Comparison of ENCODE assay signal across 19 cellular contexts in genomic region chr2:68426446-68426845, GRCh38. TPM values are rescaled to one million over a fixed set of nuclear protein-coding genes. Genes with fewer than 3 reads are reported as not detected.
DNase-seq lines count a peak whose midpoint lies in the region; ATAC-seq, FAIRE-seq and TF ChIP-seq lines count a peak whose summit lies in the region.
"Had no signal": no experiment of that assay in that cellular context is flagged by ENCODE, and none has a peak within 500 bp of the region (broad histone marks: within the 10 kb centered on the region; RNA-seq: fewer than 3 reads in every experiment).

No MANE protein-coding gene starts in this region.

- SMC1A ChIA-PET in GM12878 (lab: Charles Lee; ENCODE audit: uncharacterized antibody, unreplicated experiment) = interaction anchor here (1.0 to 11.0 kb wide), 17 partner anchors 12 to 242 kb away, joined by 3 to 200 read pairs (median 7); partner anchors contain the start of gene PLEK

- H3K9me3 ChIP-seq in GM12878 (replicated peaks; ENCODE audit: control insufficient read depth, insufficient read depth, low read length) = no peaks in the 10 kb centered on the region; the same call in 2 of the 3 replicates
- H3K9me3 ChIP-seq in spleen = no peaks in the 10 kb centered on the region
- H3K9me3 ChIP-seq: BE2C had no signal

- H3K4me3 ChIP-seq in GM12878 = 0 out of 2 replicates have a peak overlapping the region, but pooled peaks have one; percentile 11
- no peak overlapping the region for H3K4me3 ChIP-seq in spleen

- TF ChIP-seq POLR2A in GM12878 (IDR thresholded peaks at IDR 0.05; ENCODE audit: low read depth, low read length) (0 out of 2 replicates have a peak, but pooled peaks have one; percentile 6), spleen (IDR thresholded peaks at IDR 0.05) (no peak)

- H3K27ac ChIP-seq in GM12878 (ENCODE audit: control insufficient read depth, insufficient read depth) = peak overlapping the region; percentile 88
- peak overlapping the region in 7 of 8 donors; percentile 57 to 83 (median 75) for H3K27ac ChIP-seq in spleen
- H3K27ac ChIP-seq: 22Rv1 had no signal

- POLR2A ChIA-PET in activated CD4-positive, alpha-beta T cell treated with anti-CD3 and anti-CD28 coated beads, Interleukin-2, amount 10 ng/mL, durations not matched to agents 7 days and 5 days (lab: Charles Lee) = no interaction called here
- POLR2A ChIA-PET in GM12878 (lab: Charles Lee) = interaction anchor here (0.7 to 6.3 kb wide), 7 partner anchors 8 to 59 kb away, joined by 3 to 69 read pairs (median 14); no protein-coding TSS in a partner anchor

- H4K20me1 ChIP-seq in GM12878 (ENCODE audit: control insufficient read depth, insufficient read depth) = no peaks in the 10 kb centered on the region

- no peak overlapping the region; the same call in 1 of the 2 replicates for H3K9ac ChIP-seq in GM12878 (ENCODE audit: control insufficient read depth, insufficient read depth, low read length)

- WGBS in GM12878 (ENCODE audit: insufficient coverage, insufficient replicate concordance, low lambda C conversion rate, missing lambda C conversion rate) = 57% methylated on average over 1 of the region's 1 CpG
- WGBS in spleen, 5 donors = 69 to 91% (median 70%) methylated on average over 1 of the region's 1 CpG

- in situ Hi-C loops in GM12878 (cut with MboI) = loop anchor here (25.0 kb wide), 1 partner anchor 1989 kb away; the partner anchor contains the start of gene MEIS1

- H3K27me3 ChIP-seq in GM12878 (replicated peaks in 1 of 2; ENCODE audit: control insufficient read depth in 2 of 2, insufficient read depth in 2 of 2, low read length in 1 of 2) = no peaks in the 10 kb centered on the region
- no peaks in the 10 kb centered on the region for H3K27me3 ChIP-seq in spleen (replicated peaks in 1 of 7)
- H3K27me3 ChIP-seq: BE2C had no signal

- peaks cover 1% of the 10 kb centered on the region for H3K4me1 Mint-ChIP-seq in activated CD4-positive, alpha-beta T cell treated with anti-CD3 and anti-CD28 coated beads, Interleukin-2, amount 10 ng/mL, durations not matched to agents 24 days and 14 days
- peaks cover 3% of the 10 kb centered on the region for H3K4me1 Mint-ChIP-seq in activated CD4-positive, alpha-beta T cell treated with anti-CD3 and anti-CD28 coated beads, Interleukin-2, amount 10 ng/mL, durations not matched to agents 7 days and 5 days
- H3K4me1 Mint-ChIP-seq in IgD-negative memory B cell = peaks cover 27 to 40% (median 28%) of the 10 kb centered on the region in 3 donors

- no TSS peak for BruUV-seq in GM12878 (replicated peaks; lab: Mats Ljungman, UMichigan)

- H3K4me3 Mint-ChIP-seq in activated CD4-positive, alpha-beta T cell treated with anti-CD3 and anti-CD28 coated beads, Interleukin-2, amount 10 ng/mL, durations not matched to agents 24 days and 14 days = no peak overlapping the region
- H3K4me3 Mint-ChIP-seq in activated CD4-positive, alpha-beta T cell treated with anti-CD3 and anti-CD28 coated beads, Interleukin-2, amount 10 ng/mL, durations not matched to agents 7 days and 5 days = no peak overlapping the region
- H3K4me3 Mint-ChIP-seq in IgD-negative memory B cell = peak overlapping the region in 1 of 4 donors; percentile 90
- H3K4me3 Mint-ChIP-seq: HFFc6 had no signal

- TF ChIP-seq RAD21 in GM12878 (IDR thresholded peaks at IDR 0.05; ENCODE audit: insufficient read depth, low read depth, low read length) = no peak

- H3K27me3 Mint-ChIP-seq in activated CD4-positive, alpha-beta T cell treated with anti-CD3 and anti-CD28 coated beads, Interleukin-2, amount 10 ng/mL, durations not matched to agents 24 days and 14 days = peaks cover 8% of the 10 kb centered on the region
- H3K27me3 Mint-ChIP-seq in activated CD4-positive, alpha-beta T cell treated with anti-CD3 and anti-CD28 coated beads, Interleukin-2, amount 10 ng/mL, durations not matched to agents 7 days and 5 days = no peaks in the 10 kb centered on the region
- H3K27me3 Mint-ChIP-seq in IgD-negative memory B cell = no peaks in the 10 kb centered on the region

- TF ChIP-seq EP300 in GM12878 (IDR thresholded peaks at IDR 0.05; ENCODE audit: borderline replicate concordance in 1 of 2, control insufficient read depth in 1 of 2, low read depth in 2 of 2, low read length in 2 of 2) = no peak

- 0 out of 2 replicates have a peak overlapping the region, but pooled peaks have one; percentile 39 for H3K4me2 ChIP-seq in GM12878 (ENCODE audit: control insufficient read depth, insufficient read depth)

- peak; percentile 18 for DNase-seq in activated CD4-positive, alpha-beta T cell treated with anti-CD3 and anti-CD28 coated beads, Interleukin-2, amount 10 ng/mL, durations not matched to agents 24 days and 14 days
- no peak for DNase-seq in activated CD4-positive, alpha-beta T cell treated with anti-CD3 and anti-CD28 coated beads, Interleukin-2, amount 10 ng/mL, durations not matched to agents 7 days and 5 days
- DNase-seq in GM12878 (ENCODE audit: low read depth, low spot score) (no peak), spleen (no peak), NCI-H128 (lab: John Stamatoyannopoulos, UW; ENCODE audit: unreplicated experiment) (no peak)
- DNase-seq: BE2C, DMS 273 treated with DMSO at 0.1 percent for 48 hours, HFFc6, NCI-H1417 treated with DMSO at 0.1 percent for 48 hours, NCI-H2029, NCI-H2171, NCI-H510A, NCI-H82 had no signal

- H3K27ac Mint-ChIP-seq in activated CD4-positive, alpha-beta T cell treated with anti-CD3 and anti-CD28 coated beads, Interleukin-2, amount 10 ng/mL, durations not matched to agents 24 days and 14 days = no peak overlapping the region
- no peak overlapping the region for H3K27ac Mint-ChIP-seq in activated CD4-positive, alpha-beta T cell treated with anti-CD3 and anti-CD28 coated beads, Interleukin-2, amount 10 ng/mL, durations not matched to agents 7 days and 5 days
- H3K27ac Mint-ChIP-seq in IgD-negative memory B cell = peak overlapping the region in 2 of 3 donors; percentile 78 to 87
- H3K27ac Mint-ChIP-seq: HFFc6 had no signal

- intact Hi-C loops in activated CD4-positive, alpha-beta T cell treated with anti-CD3 and anti-CD28 coated beads, Interleukin-2, amount 10 ng/mL, durations not matched to agents 24 days and 14 days (cut with micrococcal nuclease) = no loop called here
- intact Hi-C loops in GM12878 (cut with micrococcal nuclease; ENCODE audit: unreplicated experiment) = no loop called here
- intact Hi-C loops in spleen (cut with DNase I; ENCODE audit: low total_unique reads) = loop anchor here (10.0 kb wide), 1 partner anchor 52 kb away; no protein-coding TSS in a partner anchor

- RAD21 ChIA-PET in GM12878 (lab: Charles Lee; ENCODE audit: unreplicated experiment) = interaction anchor here (0.9 to 7.8 kb wide), 15 partner anchors 8 to 61 kb away, joined by 3 to 116 read pairs (median 5); partner anchors contain the start of genes APLF, FBXO48 and PLEK

- peaks cover 57% of the 10 kb centered on the region for H3K4me1 ChIP-seq in GM12878 (ENCODE audit: control insufficient read depth, insufficient read depth, low read length)
- peaks cover 34 to 78% (median 60%) of the 10 kb centered on the region in 6 donors for H3K4me1 ChIP-seq in spleen
- H3K4me1 ChIP-seq: BE2C had no signal

- CTCF ChIA-PET in activated CD4-positive, alpha-beta T cell treated with anti-CD3 and anti-CD28 coated beads, Interleukin-2, amount 10 ng/mL, durations not matched to agents 7 days and 5 days (lab: Charles Lee) = no interaction called here
- CTCF ChIA-PET in GM12878 (lab: Yijun Ruan, JAX) = interaction anchor here (0.8 to 8.8 kb wide), 9 partner anchors 10 to 65 kb away, joined by 3 to 91 read pairs (median 4); no protein-coding TSS in a partner anchor

- H3K36me3 ChIP-seq in GM12878 (ENCODE audit: control insufficient read depth in 2 of 2, insufficient read depth in 2 of 2, low read length in 1 of 2) (no peaks in the 10 kb centered on the region), spleen (no peaks in the 10 kb centered on the region)
- H3K36me3 ChIP-seq: BE2C had no signal

- ATAC-seq in GM12878 = no peak
- no peak for ATAC-seq in GM18498 (IDR thresholded peaks at IDR 0.05; ENCODE audit: unreplicated experiment)
- ATAC-seq in HG02973 (IDR thresholded peaks at IDR 0.05; ENCODE audit: unreplicated experiment) = no peak
- ATAC-seq: Right ventricle myocardium inferior had no signal

- TF ChIP-seq CTCF in GM12878 (IDR thresholded peaks at IDR 0.05 in 2 of 3, conservative IDR thresholded peaks at IDR 0.05 in 1 of 3; ENCODE audit: control insufficient read depth in 2 of 3, extremely low read depth in 1 of 3, insufficient read depth in 1 of 3, low read depth in 3 of 3, low read length in 3 of 3) (no peak), spleen (IDR thresholded peaks at IDR 0.05 in 8 of 11, conservative IDR thresholded peaks at IDR 0.05 in 3 of 11) (no peak)

- no peaks in the 10 kb centered on the region; the same call in 1 of the 2 replicates for H3K79me2 ChIP-seq in GM12878 (ENCODE audit: control insufficient read depth, insufficient read depth, low read length)

- H3K9me3 Mint-ChIP-seq in activated CD4-positive, alpha-beta T cell treated with anti-CD3 and anti-CD28 coated beads, Interleukin-2, amount 10 ng/mL, durations not matched to agents 24 days and 14 days = peaks cover 6% of the 10 kb centered on the region
- H3K9me3 Mint-ChIP-seq in activated CD4-positive, alpha-beta T cell treated with anti-CD3 and anti-CD28 coated beads, Interleukin-2, amount 10 ng/mL, durations not matched to agents 7 days and 5 days = no peaks in the 10 kb centered on the region
- no peaks in the 10 kb centered on the region for H3K9me3 Mint-ChIP-seq in IgD-negative memory B cell
- H3K9me3 Mint-ChIP-seq: HFFc6 had no signal

- no peaks in the 10 kb centered on the region for H3K36me3 Mint-ChIP-seq in activated CD4-positive, alpha-beta T cell treated with anti-CD3 and anti-CD28 coated beads, Interleukin-2, amount 10 ng/mL, durations not matched to agents 24 days and 14 days (ENCODE audit: low read depth)
- peaks cover 3% of the 10 kb centered on the region for H3K36me3 Mint-ChIP-seq in activated CD4-positive, alpha-beta T cell treated with anti-CD3 and anti-CD28 coated beads, Interleukin-2, amount 10 ng/mL, durations not matched to agents 7 days and 5 days (ENCODE audit: low read depth)
- peaks cover 2% of the 10 kb centered on the region for H3K36me3 Mint-ChIP-seq in IgD-negative memory B cell

- H2AFZ ChIP-seq in GM12878 (ENCODE audit: control insufficient read depth, low read depth, low read length) = peak overlapping the region; percentile 24; the same call in 1 of the 2 replicates

- FAIRE-seq in GM12878 (lab: Jason Lieb, UNC) = no peak
- FAIRE-seq: H54 had no signal

RNA-seq across cellular contexts. Expression of gene FBXO48, which starts 40.6 kb away (rescaled TPM):
- 1.2 TPM in 2 replicates for total RNA-seq in activated CD4-positive, alpha-beta T cell treated with anti-CD3 and anti-CD28 coated beads, Interleukin-2, amount 10 ng/mL, durations not matched to agents 24 days and 14 days
- total RNA-seq in activated CD4-positive, alpha-beta T cell treated with anti-CD3 and anti-CD28 coated beads, Interleukin-2, amount 10 ng/mL, durations not matched to agents 7 days and 5 days = 1 to 10 TPM; 2.8 to 3.7 TPM
- polyA plus RNA-seq in IgD-negative memory B cell (0.44 TPM), GM12878 (2011; rRNA removed) (2.3 and 3.2 TPM in 2 replicates), GM12878 (2014; fragmentation: Illumina TruSeq; extraction: Trizol) (1.5 and 2.2 TPM in 2 replicates), GM12878 (2014; fragmentation: Nextera tagmentation; extraction: Ambion mirVana) (1 to 10 TPM in 1 of 2 experiments, under 1 TPM in 1; 0.90 to 1.1 TPM), GM12878 (2014; rRNA removed) (0.67 and 1.3 TPM in 2 replicates), GM12878 (2016; fragmentation: Nextera tagmentation; extraction: Ambion mirVana) (1 to 10 TPM; 1.1 to 1.5 TPM), spleen (under 1 TPM; 0.72 to 0.99 (median 0.79) TPM)
- 1.6 and 1.7 TPM in 2 replicates for total RNA-seq in GM12878 (2013; cell fraction: nucleolus; rRNA removed)
- total RNA-seq in GM12878 (2014; rRNA removed) (0.56 and 0.87 TPM in 2 replicates), GM12878 (2014; rRNA removed; fragmentation: Illumina TruSeq; extraction: Trizol) (1.4 and 1.5 TPM in 2 replicates), GM12878 (2021) (0.85 and 1.1 TPM in 2 replicates), spleen (1 to 10 TPM; 1.2 to 2.6 (median 2.3) TPM)
- 0.29 TPM for polyA plus RNA-seq in GM12878 (2011; ENCODE audit: low read depth)
- 0.85 and 1.2 TPM in 2 replicates for polyA plus RNA-seq in GM12878 (2011; cell fraction: cytosol; rRNA removed)
- polyA plus RNA-seq in GM12878 (2011; cell fraction: nucleus; rRNA removed) = 0.85 and 0.91 TPM in 2 replicates
- polyA plus RNA-seq in GM12878 (2012) = 0.42 and 0.70 TPM in 2 replicates
- polyA minus RNA-seq in GM12878 (2011; rRNA and poly(A)+ RNA removed) = 1.1 and 2.0 TPM in 2 replicates
- 0.31 and 0.40 TPM in 2 replicates for polyA minus RNA-seq in GM12878 (2011; cell fraction: cytosol; rRNA and poly(A)+ RNA removed)
- polyA minus RNA-seq in GM12878 (2011; cell fraction: nucleus; rRNA and poly(A)+ RNA removed) = 0.73 and 1.3 TPM in 2 replicates

RNA-seq across cellular contexts. Expression of gene APLF, which starts 40.9 kb away (rescaled TPM):
- 2.0 and 2.1 TPM in 2 replicates for total RNA-seq in activated CD4-positive, alpha-beta T cell treated with anti-CD3 and anti-CD28 coated beads, Interleukin-2, amount 10 ng/mL, durations not matched to agents 24 days and 14 days
- 1 to 10 TPM; 2.7 to 3.7 TPM for total RNA-seq in activated CD4-positive, alpha-beta T cell treated with anti-CD3 and anti-CD28 coated beads, Interleukin-2, amount 10 ng/mL, durations not matched to agents 7 days and 5 days
- 2.3 TPM for polyA plus RNA-seq in IgD-negative memory B cell
- total RNA-seq in GM12878 (2013; cell fraction: nucleolus; rRNA removed) = 1.0 and 1.1 TPM in 2 replicates
- total RNA-seq in GM12878 (2014; rRNA removed) = 1.7 and 2.5 TPM in 2 replicates
- 2.3 and 2.4 TPM in 2 replicates for total RNA-seq in GM12878 (2014; rRNA removed; fragmentation: Illumina TruSeq; extraction: Trizol)
- 1.9 TPM in 2 replicates for total RNA-seq in GM12878 (2021)
- polyA plus RNA-seq in GM12878 (2011; ENCODE audit: low read depth) = 0.58 TPM
- 0.71 and 1.4 TPM in 2 replicates for polyA plus RNA-seq in GM12878 (2011; rRNA removed)
- 0.28 and 0.30 TPM in 2 replicates for polyA plus RNA-seq in GM12878 (2011; cell fraction: cytosol; rRNA removed)
- polyA plus RNA-seq in GM12878 (2011; cell fraction: nucleus; rRNA removed) = 0.67 TPM in 2 replicates
- 0.68 and 0.98 TPM in 2 replicates for polyA plus RNA-seq in GM12878 (2012)
- polyA plus RNA-seq in GM12878 (2014; fragmentation: Illumina TruSeq; extraction: Trizol) = 1.8 and 2.6 TPM in 2 replicates
- polyA plus RNA-seq in GM12878 (2014; fragmentation: Nextera tagmentation; extraction: Ambion mirVana) = under 1 TPM; 0.66 to 0.69 TPM
- polyA plus RNA-seq in GM12878 (2014; rRNA removed) = 1.1 and 1.2 TPM in 2 replicates
- 1 to 10 TPM; 2.1 to 2.8 TPM for polyA plus RNA-seq in GM12878 (2016; fragmentation: Nextera tagmentation; extraction: Ambion mirVana)
- polyA minus RNA-seq in GM12878 (2011; rRNA and poly(A)+ RNA removed) = 0.82 and 0.95 TPM in 2 replicates
- polyA minus RNA-seq in GM12878 (2011; cell fraction: cytosol; rRNA and poly(A)+ RNA removed) = 0.80 and 1.1 TPM in 2 replicates
- polyA minus RNA-seq in GM12878 (2011; cell fraction: nucleus; rRNA and poly(A)+ RNA removed) = 1.1 and 2.2 TPM in 2 replicates
- total RNA-seq in spleen = 1 to 10 TPM; 4.1 to 7.2 (median 6.0) TPM
- 1 to 10 TPM; 1.1 to 1.6 (median 1.5) TPM for polyA plus RNA-seq in spleen

Comparison
In these comparisons a context has a peak if more than half of its experiments do, and no peak if none do; other contexts are left out.
1. H3K27ac Mint-ChIP-seq: peak in IgD-negative memory B cell (2 of 3); none in activated CD4-positive, alpha-beta T cell treated with anti-CD3 and anti-CD28 coated beads, Interleukin-2, amount 10 ng/mL, durations not matched to agents 24 days and 14 days (single experiment) and activated CD4-positive, alpha-beta T cell treated with anti-CD3 and anti-CD28 coated beads, Interleukin-2, amount 10 ng/mL, durations not matched to agents 7 days and 5 days (single experiment).